Comparison of ENCODE assay signal across 11 cellular contexts in the genomic region with DNA sequence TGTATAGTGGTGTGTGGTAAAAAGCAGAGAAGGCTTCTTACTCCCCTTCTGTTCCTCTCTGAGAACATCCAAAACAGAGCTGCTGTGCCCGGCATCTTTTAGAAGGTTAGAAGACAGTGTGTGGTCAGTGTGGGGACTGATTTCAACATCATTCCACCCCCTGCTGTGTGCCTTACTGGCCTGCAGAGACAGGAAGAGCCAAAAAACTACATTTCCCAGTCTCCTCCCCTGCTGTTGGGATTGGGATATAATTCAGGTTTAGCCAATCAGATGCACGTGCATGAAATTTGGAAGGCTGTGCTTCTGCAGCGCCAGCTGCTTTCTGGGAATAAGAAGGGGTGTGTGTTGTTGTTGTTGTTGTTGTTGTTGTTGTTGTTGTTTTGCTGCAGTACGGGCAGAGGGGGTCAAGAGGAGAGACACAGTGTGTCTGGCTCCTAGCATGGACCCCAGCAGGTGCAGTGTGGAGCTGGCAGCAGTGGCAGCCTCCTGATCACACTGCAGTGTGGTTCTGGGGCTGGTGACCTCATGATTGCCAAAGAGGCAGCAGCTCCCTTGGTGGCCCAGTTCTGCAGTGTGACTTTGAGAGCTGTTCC.
DNase-seq lines count a peak whose midpoint lies in the region; ATAC-seq and TF ChIP-seq lines count a peak whose summit lies in the region.
"Had no signal": no experiment of that assay in that cellular context is flagged by ENCODE, and none has a peak within 500 bp of the region (broad histone marks: within the 10 kb centered on the region; RNA-seq: fewer than 3 reads in every experiment).

No MANE protein-coding gene starts in this region.

- peak; percentile 79 for DNase-seq in ELR (ENCODE audit: low read depth)
- peak; percentile 75 for DNase-seq in cardiac septum (ENCODE audit: low spot score)
- DNase-seq in sigmoid colon = peak; percentile 78
- no peak for DNase-seq in NCI-H82 (lab: John Stamatoyannopoulos, UW)
- no peak for DNase-seq in HT-29 (ENCODE audit: low spot score)
- DNase-seq: amniotic stem cell, NCI-H1092 treated with DMSO at 0.1 percent for 48 hours, T-helper 9 cell had no signal

- no peaks in the 10 kb centered on the region for H3K27me3 ChIP-seq in sigmoid colon

- H3K27me3 Mint-ChIP-seq in activated T-helper 17 cell treated with anti-CD3 and anti-CD28 coated beads, Interleukin-2, amount 50 U/mL, for 72 hours = peaks cover 4% of the 10 kb centered on the region

- H3K27ac ChIP-seq in sigmoid colon = peak overlapping the region; percentile 81 to 91 (median 84)

- H3K4me3 Mint-ChIP-seq in activated T-helper 17 cell treated with anti-CD3 and anti-CD28 coated beads, Interleukin-2, amount 50 U/mL, for 72 hours = no peak overlapping the region

- no peak for TF ChIP-seq EP300 in sigmoid colon (IDR thresholded peaks at IDR 0.05)

- TF ChIP-seq POLR2A in sigmoid colon (IDR thresholded peaks at IDR 0.05) = no peak

- intact Hi-C loops in cardiac septum (cut with DNase I) = no loop called here
- intact Hi-C loops in sigmoid colon (cut with DNase I) = no loop called here

- whole genome bisulfite sequencing in sigmoid colon, 2 donors = 71 to 78% methylated on average over 4 of the region's 4 CpGs

- TF ChIP-seq CTCF in sigmoid colon (IDR thresholded peaks at IDR 0.05) = peak in 2 of 4 experiments; percentile 14 to 35

- H3K36me3 ChIP-seq in sigmoid colon = no peaks in the 10 kb centered on the region

- no peak overlapping the region for H3K27ac Mint-ChIP-seq in activated T-helper 17 cell treated with anti-CD3 and anti-CD28 coated beads, Interleukin-2, amount 50 U/mL, for 72 hours

- no peaks in the 10 kb centered on the region for H3K9me3 ChIP-seq in sigmoid colon

- ATAC-seq in activated T-helper 17 cell treated with anti-CD3 and anti-CD28 coated beads, Interleukin-2, amount 50 U/mL, for 72 hours (replicated peaks) = peak; percentile 26
- ATAC-seq in HG02798 (IDR thresholded peaks at IDR 0.05; ENCODE audit: poor library complexity, unreplicated experiment) (no peak), GM19395 (IDR thresholded peaks at IDR 0.05; ENCODE audit: unreplicated experiment) (no peak)

- H3K4me3 ChIP-seq in sigmoid colon = no peak overlapping the region

- no peaks in the 10 kb centered on the region for H3K9me3 Mint-ChIP-seq in activated T-helper 17 cell treated with anti-CD3 and anti-CD28 coated beads, Interleukin-2, amount 50 U/mL, for 72 hours

- peaks cover 4% of the 10 kb centered on the region for H3K4me1 Mint-ChIP-seq in activated T-helper 17 cell treated with anti-CD3 and anti-CD28 coated beads, Interleukin-2, amount 50 U/mL, for 72 hours

- H3K36me3 Mint-ChIP-seq in activated T-helper 17 cell treated with anti-CD3 and anti-CD28 coated beads, Interleukin-2, amount 50 U/mL, for 72 hours (ENCODE audit: low read depth) = no peaks in the 10 kb centered on the region

- H3K4me1 ChIP-seq in sigmoid colon = peaks cover 0 to 66% (median 55%) of the 10 kb centered on the region in 4 donors

Comparison
In these comparisons a context has a peak if more than half of its experiments do, and no peak if none do; other contexts are left out.
1. DNase-seq: peak in ELR (single experiment), cardiac septum (single experiment) and sigmoid colon (single experiment); none in NCI-H82 (single experiment) and HT-29 (single experiment).